Comparison of ENCODE assay signal across 12 cellular contexts in the genomic region with DNA sequence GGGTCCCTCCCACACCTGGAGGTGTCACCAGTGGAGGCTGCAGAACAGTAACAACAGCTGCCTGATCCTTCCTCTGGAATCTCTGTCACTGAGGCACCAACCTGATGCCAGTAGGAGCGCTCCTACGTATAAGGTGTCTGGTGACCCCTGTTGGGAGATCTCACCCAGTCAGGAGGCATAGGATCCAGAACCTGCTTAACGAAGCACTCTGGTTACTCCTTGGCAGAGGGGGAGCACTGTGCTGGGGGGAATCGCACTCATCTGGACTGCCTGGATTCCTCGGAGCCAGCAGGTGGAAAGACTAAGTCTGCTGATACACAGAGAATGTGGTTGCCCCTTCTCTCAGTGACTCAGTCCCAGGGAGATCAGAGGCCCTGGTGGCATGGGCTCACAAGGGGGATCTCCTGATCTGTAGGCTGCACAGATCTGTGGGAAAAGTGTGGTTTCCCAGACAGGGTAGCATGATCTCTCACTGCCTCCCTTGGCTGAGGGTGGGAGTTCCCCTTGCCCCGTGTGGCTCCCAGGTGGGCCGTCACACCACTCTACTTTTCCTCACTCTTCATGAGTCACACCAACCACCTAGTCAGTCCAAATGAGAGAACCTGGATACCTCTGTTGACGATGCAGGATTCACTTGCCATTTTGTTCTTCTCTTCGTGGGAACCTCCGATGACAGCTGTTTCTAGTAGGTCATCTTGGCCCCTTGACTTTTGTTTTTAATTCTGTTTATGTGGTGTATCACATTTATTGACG.
DNase-seq lines count a peak whose midpoint lies in the region; ATAC-seq and TF ChIP-seq lines count a peak whose summit lies in the region.
"Had no signal": no experiment of that assay in that cellular context is flagged by ENCODE, and none has a peak within 500 bp of the region (broad histone marks: within the 10 kb centered on the region; RNA-seq: fewer than 3 reads in every experiment).

No MANE protein-coding gene starts in this region.

- no peak overlapping the region for H3K4me3 ChIP-seq in lower lobe of right lung
- H3K4me3 ChIP-seq: K562, upper lobe of right lung had no signal

- H3K9me3 ChIP-seq in lower lobe of right lung, result no peaks in the 10 kb centered on the region
- H3K9me3 ChIP-seq: upper lobe of right lung had no signal

- H3K27ac ChIP-seq in lower lobe of right lung, result no peak overlapping the region
- H3K27ac ChIP-seq: upper lobe of right lung had no signal

- no peaks in the 10 kb centered on the region for H3K4me1 ChIP-seq in lower lobe of right lung
- H3K4me1 ChIP-seq: upper lobe of right lung had no signal

- no peak for TF ChIP-seq CTCF in lower lobe of right lung (IDR thresholded peaks at IDR 0.05)

- no peaks in the 10 kb centered on the region for H3K27me3 ChIP-seq in lower lobe of right lung (ENCODE audit: low read depth)
- H3K27me3 ChIP-seq: upper lobe of right lung had no signal

- DNase-seq in activated CD8-positive, alpha-beta memory T cell treated with anti-CD3 and anti-CD28 coated beads, Interleukin-2, amount 50 U/mL, for 48 hours, result peak; percentile 50
- DNase-seq in activated CD8-positive, alpha-beta memory T cell treated with anti-CD3 and anti-CD28 coated beads for 24 hours, result no peak
- peak; percentile 43 for DNase-seq in stimulated activated CD8-positive, alpha-beta memory T cell treated with anti-CD3 and anti-CD28 coated beads, Interleukin-4, amount 100 ng/mL, for 48 hours
- no peak for DNase-seq in NCI-H1436 treated with DMSO at 0.1 percent for 48 hours (lab: John Stamatoyannopoulos, UW)
- no peak for DNase-seq in lower lobe of right lung
- no peak for DNase-seq in NCI-H226
- DNase-seq: DMS79, NCI-H2029, upper lobe of right lung had no signal

- ATAC-seq in GM21390 (IDR thresholded peaks at IDR 0.05; ENCODE audit: unreplicated experiment), result peak; percentile 77
- peak; percentile 76 for ATAC-seq in HG03095 (IDR thresholded peaks at IDR 0.05; ENCODE audit: unreplicated experiment)
- no peak for ATAC-seq in lower lobe of right lung
- ATAC-seq: K562, upper lobe of right lung had no signal

- intact Hi-C loops in lower lobe of right lung (cut with DNase I), result no loop called here

- no peaks in the 10 kb centered on the region for H3K36me3 ChIP-seq in lower lobe of right lung
- H3K36me3 ChIP-seq: upper lobe of right lung had no signal

Comparison
In these comparisons a context has a peak if more than half of its experiments do, and no peak if none do; other contexts are left out.
1. DNase-seq: peak in activated CD8-positive, alpha-beta memory T cell treated with anti-CD3 and anti-CD28 coated beads, Interleukin-2, amount 50 U/mL, for 48 hours (single experiment) and stimulated activated CD8-positive, alpha-beta memory T cell treated with anti-CD3 and anti-CD28 coated beads, Interleukin-4, amount 100 ng/mL, for 48 hours (single experiment); none in activated CD8-positive, alpha-beta memory T cell treated with anti-CD3 and anti-CD28 coated beads for 24 hours (single experiment), NCI-H1436 treated with DMSO at 0.1 percent for 48 hours (single experiment), lower lobe of right lung (single experiment) and NCI-H226 (single experiment).
2. ATAC-seq: peak in GM21390 (single experiment) and HG03095 (single experiment); none in lower lobe of right lung (0 of 2).